In the genomic region with DNA sequence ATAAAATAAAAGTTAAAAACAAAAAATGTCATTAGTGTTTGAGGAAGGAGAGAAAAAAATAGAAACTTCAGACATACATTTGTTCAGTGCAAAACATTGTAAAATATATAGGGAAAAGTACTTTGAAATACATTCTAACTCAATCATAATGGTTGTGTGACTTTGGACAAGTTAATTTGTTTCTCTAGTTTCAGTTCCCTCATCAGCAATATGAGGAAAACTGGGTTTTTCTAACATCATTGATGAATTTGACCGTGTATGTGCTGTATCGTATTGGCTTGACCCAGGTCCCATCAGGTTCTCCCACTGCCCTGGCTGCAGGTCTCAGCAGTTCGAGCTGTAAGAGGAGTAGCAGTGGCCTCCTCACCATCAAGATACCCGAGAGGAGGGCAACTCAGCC, we compare ENCODE assay signal across 1 cellular context.
TF ChIP-seq lines count a peak whose summit lies in the region.

No MANE protein-coding gene starts in this region.

TF ChIP-seq in GM23338, 12 proteins besides CTCF, POLR2A, EP300 and RAD21 (continued from another document):
- TF ChIP-seq, protein P1, sequence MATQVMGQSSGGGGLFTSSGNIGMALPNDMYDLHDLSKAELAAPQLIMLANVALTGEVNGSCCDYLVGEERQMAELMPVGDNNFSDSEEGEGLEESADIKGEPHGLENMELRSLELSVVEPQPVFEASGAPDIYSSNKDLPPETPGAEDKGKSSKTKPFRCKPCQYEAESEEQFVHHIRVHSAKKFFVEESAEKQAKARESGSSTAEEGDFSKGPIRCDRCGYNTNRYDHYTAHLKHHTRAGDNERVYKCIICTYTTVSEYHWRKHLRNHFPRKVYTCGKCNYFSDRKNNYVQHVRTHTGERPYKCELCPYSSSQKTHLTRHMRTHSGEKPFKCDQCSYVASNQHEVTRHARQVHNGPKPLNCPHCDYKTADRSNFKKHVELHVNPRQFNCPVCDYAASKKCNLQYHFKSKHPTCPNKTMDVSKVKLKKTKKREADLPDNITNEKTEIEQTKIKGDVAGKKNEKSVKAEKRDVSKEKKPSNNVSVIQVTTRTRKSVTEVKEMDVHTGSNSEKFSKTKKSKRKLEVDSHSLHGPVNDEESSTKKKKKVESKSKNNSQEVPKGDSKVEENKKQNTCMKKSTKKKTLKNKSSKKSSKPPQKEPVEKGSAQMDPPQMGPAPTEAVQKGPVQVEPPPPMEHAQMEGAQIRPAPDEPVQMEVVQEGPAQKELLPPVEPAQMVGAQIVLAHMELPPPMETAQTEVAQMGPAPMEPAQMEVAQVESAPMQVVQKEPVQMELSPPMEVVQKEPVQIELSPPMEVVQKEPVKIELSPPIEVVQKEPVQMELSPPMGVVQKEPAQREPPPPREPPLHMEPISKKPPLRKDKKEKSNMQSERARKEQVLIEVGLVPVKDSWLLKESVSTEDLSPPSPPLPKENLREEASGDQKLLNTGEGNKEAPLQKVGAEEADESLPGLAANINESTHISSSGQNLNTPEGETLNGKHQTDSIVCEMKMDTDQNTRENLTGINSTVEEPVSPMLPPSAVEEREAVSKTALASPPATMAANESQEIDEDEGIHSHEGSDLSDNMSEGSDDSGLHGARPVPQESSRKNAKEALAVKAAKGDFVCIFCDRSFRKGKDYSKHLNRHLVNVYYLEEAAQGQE (IDR thresholded peaks at IDR 0.05; ENCODE audit: unreplicated experiment) = no peak
- TF ChIP-seq EZH2phosphoT487 (IDR thresholded peaks at IDR 0.05; ENCODE audit: unreplicated experiment) = no peak
- TF ChIP-seq STAT1 (IDR thresholded peaks at IDR 0.05; ENCODE audit: unreplicated experiment) = no peak
- TF ChIP-seq ZNF114 (CRISPR knock-in tag; IDR thresholded peaks at IDR 0.05) = no peak
- TF ChIP-seq, protein P2, sequence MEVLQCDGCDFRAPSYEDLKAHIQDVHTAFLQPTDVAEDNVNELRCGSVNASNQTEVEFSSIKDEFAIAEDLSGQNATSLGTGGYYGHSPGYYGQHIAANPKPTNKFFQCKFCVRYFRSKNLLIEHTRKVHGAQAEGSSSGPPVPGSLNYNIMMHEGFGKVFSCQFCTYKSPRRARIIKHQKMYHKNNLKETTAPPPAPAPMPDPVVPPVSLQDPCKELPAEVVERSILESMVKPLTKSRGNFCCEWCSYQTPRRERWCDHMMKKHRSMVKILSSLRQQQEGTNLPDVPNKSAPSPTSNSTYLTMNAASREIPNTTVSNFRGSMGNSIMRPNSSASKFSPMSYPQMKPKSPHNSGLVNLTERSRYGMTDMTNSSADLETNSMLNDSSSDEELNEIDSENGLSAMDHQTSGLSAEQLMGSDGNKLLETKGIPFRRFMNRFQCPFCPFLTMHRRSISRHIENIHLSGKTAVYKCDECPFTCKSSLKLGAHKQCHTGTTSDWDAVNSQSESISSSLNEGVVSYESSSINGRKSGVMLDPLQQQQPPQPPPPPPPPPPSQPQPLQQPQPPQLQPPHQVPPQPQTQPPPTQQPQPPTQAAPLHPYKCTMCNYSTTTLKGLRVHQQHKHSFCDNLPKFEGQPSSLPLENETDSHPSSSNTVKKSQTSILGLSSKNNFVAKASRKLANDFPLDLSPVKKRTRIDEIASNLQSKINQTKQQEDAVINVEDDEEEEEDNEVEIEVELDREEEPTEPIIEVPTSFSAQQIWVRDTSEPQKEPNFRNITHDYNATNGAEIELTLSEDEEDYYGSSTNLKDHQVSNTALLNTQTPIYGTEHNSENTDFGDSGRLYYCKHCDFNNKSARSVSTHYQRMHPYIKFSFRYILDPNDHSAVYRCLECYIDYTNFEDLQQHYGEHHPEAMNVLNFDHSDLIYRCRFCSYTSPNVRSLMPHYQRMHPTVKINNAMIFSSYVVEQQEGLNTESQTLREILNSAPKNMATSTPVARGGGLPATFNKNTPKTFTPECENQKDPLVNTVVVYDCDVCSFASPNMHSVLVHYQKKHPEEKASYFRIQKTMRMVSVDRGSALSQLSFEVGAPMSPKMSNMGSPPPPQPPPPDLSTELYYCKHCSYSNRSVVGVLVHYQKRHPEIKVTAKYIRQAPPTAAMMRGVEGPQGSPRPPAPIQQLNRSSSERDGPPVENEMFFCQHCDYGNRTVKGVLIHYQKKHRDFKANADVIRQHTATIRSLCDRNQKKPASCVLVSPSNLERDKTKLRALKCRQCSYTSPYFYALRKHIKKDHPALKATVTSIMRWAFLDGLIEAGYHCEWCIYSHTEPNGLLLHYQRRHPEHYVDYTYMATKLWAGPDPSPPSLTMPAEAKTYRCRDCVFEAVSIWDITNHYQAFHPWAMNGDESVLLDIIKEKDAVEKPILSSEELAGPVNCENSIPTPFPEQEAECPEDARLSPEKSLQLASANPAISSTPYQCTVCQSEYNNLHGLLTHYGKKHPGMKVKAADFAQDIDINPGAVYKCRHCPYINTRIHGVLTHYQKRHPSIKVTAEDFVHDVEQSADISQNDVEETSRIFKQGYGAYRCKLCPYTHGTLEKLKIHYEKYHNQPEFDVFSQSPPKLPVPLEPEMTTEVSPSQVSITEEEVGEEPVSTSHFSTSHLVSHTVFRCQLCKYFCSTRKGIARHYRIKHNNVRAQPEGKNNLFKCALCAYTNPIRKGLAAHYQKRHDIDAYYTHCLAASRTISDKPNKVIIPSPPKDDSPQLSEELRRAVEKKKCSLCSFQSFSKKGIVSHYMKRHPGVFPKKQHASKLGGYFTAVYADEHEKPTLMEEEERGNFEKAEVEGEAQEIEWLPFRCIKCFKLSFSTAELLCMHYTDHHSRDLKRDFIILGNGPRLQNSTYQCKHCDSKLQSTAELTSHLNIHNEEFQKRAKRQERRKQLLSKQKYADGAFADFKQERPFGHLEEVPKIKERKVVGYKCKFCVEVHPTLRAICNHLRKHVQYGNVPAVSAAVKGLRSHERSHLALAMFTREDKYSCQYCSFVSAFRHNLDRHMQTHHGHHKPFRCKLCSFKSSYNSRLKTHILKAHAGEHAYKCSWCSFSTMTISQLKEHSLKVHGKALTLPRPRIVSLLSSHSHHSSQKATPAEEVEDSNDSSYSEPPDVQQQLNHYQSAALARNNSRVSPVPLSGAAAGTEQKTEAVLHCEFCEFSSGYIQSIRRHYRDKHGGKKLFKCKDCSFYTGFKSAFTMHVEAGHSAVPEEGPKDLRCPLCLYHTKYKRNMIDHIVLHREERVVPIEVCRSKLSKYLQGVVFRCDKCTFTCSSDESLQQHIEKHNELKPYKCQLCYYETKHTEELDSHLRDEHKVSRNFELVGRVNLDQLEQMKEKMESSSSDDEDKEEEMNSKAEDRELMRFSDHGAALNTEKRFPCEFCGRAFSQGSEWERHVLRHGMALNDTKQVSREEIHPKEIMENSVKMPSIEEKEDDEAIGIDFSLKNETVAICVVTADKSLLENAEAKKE (CRISPR knock-in tag; IDR thresholded peaks at IDR 0.05) = no peak
- TF ChIP-seq, protein P3, sequence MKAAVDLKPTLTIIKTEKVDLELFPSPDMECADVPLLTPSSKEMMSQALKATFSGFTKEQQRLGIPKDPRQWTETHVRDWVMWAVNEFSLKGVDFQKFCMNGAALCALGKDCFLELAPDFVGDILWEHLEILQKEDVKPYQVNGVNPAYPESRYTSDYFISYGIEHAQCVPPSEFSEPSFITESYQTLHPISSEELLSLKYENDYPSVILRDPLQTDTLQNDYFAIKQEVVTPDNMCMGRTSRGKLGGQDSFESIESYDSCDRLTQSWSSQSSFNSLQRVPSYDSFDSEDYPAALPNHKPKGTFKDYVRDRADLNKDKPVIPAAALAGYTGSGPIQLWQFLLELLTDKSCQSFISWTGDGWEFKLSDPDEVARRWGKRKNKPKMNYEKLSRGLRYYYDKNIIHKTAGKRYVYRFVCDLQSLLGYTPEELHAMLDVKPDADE (IDR thresholded peaks at IDR 0.05) = no peak
